19 cellular contexts compared by ENCODE assay signal in genomic region chr2:100119235-100119634, GRCh38.
DNase-seq lines count a peak whose midpoint lies in the region; ATAC-seq and TF ChIP-seq lines count a peak whose summit lies in the region.
"Had no signal": no experiment of that assay in that cellular context is flagged by ENCODE, and none has a peak within 500 bp of the region (broad histone marks: within the 10 kb centered on the region; RNA-seq: fewer than 3 reads in every experiment).

No MANE protein-coding gene starts in this region.

- no peak overlapping the region for H3K4me3 ChIP-seq in HEK293 (ENCODE audit: low read depth, low read length)
- no peak overlapping the region for H3K4me3 ChIP-seq in retinal pigment epithelial cell (ENCODE audit: low read length)
- H3K4me3 ChIP-seq: HAP-1 had no signal

- POLR2A ChIA-PET in HEK293 (lab: Yijun Ruan, JAX) = no interaction called here

- no peaks in the 10 kb centered on the region for H3K4me1 ChIP-seq in HEK293 (ENCODE audit: control insufficient read depth, insufficient read depth, low read length)
- H3K4me1 ChIP-seq: Caco-2, HAP-1 had no signal

- CTCF ChIA-PET in HEK293 (lab: Yijun Ruan, JAX) = no interaction called here

- no peaks in the 10 kb centered on the region for H3K36me3 ChIP-seq in HEK293 (ENCODE audit: control insufficient read depth in 2 of 2, insufficient read depth in 1 of 2, low read length in 2 of 2)
- H3K36me3 ChIP-seq: HAP-1 had no signal

- H3K27ac ChIP-seq in HEK293 (ENCODE audit: extremely low read depth, low read depth, low read length) = no peak overlapping the region

- no peak for ATAC-seq in HG02885 (IDR thresholded peaks at IDR 0.05; ENCODE audit: poor library complexity, unreplicated experiment)
- ATAC-seq: Panc1, SK-N-SH treated with all-trans-retinoic acid at 6 μM for 48 hours had no signal

- TF ChIP-seq CTCF in HEK293 (tag by site-specific recombination; IDR thresholded peaks at IDR 0.05) (no peak), retinal pigment epithelial cell (conservative IDR thresholded peaks at IDR 0.05; ENCODE audit: low read depth, low read length) (no peak)

- H3K9me3 ChIP-seq in HEK293 (ENCODE audit: control insufficient read depth, insufficient read depth, low read depth, low read length) = no peaks in the 10 kb centered on the region
- H3K9me3 ChIP-seq: Caco-2, HAP-1 had no signal

- peak; percentile 56 for DNase-seq in NCI-H748 treated with DMSO at 0.1 percent for 48 hours (lab: John Stamatoyannopoulos, UW)
- DNase-seq in iPS-NIHi11 (ENCODE audit: low spot score) = peak; percentile 34
- DNase-seq in retinal pigment epithelial cell (ENCODE audit: low read depth) = peak; percentile 20
- no peak for DNase-seq in NCI-H1694 treated with DMSO at 0.1 percent for 48 hours (lab: John Stamatoyannopoulos, UW)
- no peak for DNase-seq in glomerular visceral epithelial cell (ENCODE audit: extremely low spot score)
- DNase-seq: Caco-2, DMS153, Kasumi-1, MM.1S, NCI-H1092 treated with DMSO at 0.1 percent for 48 hours, NCI-H187 treated with DMSO at 0.1 percent for 48 hours, NCI-H2171, NCI-H446 treated with DMSO at 0.1 percent for 48 hours, Right ventricle myocardium superior had no signal

TF ChIP-seq in HEK293, 187 proteins besides CTCF, POLR2A, EP300 and RAD21:
- no peak for TF ChIP-seq ZNF184 (tag by site-specific recombination; IDR thresholded peaks at IDR 0.05)
- peak; percentile 15; the same call in 1 of the 2 replicates for TF ChIP-seq ZIC2 (tag by site-specific recombination; IDR thresholded peaks at IDR 0.05)

Comparison
In these comparisons a context has a peak if more than half of its experiments do, and no peak if none do; other contexts are left out.
1. DNase-seq: peak in NCI-H748 treated with DMSO at 0.1 percent for 48 hours (single experiment), iPS-NIHi11 (single experiment) and retinal pigment epithelial cell (single experiment); none in NCI-H1694 treated with DMSO at 0.1 percent for 48 hours (single experiment) and glomerular visceral epithelial cell (single experiment).